Comparison of ENCODE assay signal across 24 cellular contexts in genomic region chr1:12338017-12338416, GRCh38.
DNase-seq lines count a peak whose midpoint lies in the region; ATAC-seq, FAIRE-seq and TF ChIP-seq lines count a peak whose summit lies in the region.
"Had no signal": no experiment of that assay in that cellular context is flagged by ENCODE, and none has a peak within 500 bp of the region (broad histone marks: within the 10 kb centered on the region; RNA-seq: fewer than 3 reads in every experiment).

No MANE protein-coding gene starts in this region.

- BruUV-seq in endothelial cell of umbilical vein (replicated peaks; lab: Mats Ljungman, UMichigan) = no TSS peak

- H3K36me3 ChIP-seq in adipocyte (ENCODE audit: control insufficient read depth, insufficient read depth, low read length, severe bottlenecking) (peaks cover 39% of the 10 kb centered on the region), endothelial cell of umbilical vein (ENCODE audit: control insufficient read depth in 2 of 2, extremely low read depth in 1 of 2, insufficient read depth in 2 of 2, low read length in 2 of 2) (peaks cover 7 to 11% of the 10 kb centered on the region in 2 experiments), adrenal gland (replicated peaks in 1 of 2) (peaks cover 0 to 28% of the 10 kb centered on the region in 2 donors)

- H3K4me2 ChIP-seq in endothelial cell of umbilical vein (ENCODE audit: insufficient read depth, low read length) = no peak overlapping the region

- intact Hi-C loops in endothelial cell of umbilical vein (cut with micrococcal nuclease) = no loop called here
- intact Hi-C loops in adrenal gland (cut with DNase I) = no loop called here

- no peaks in the 10 kb centered on the region for H4K20me1 ChIP-seq in endothelial cell of umbilical vein (replicated peaks; ENCODE audit: control insufficient read depth, extremely low read depth, insufficient read depth, low read length)

- H3K9ac ChIP-seq in adipocyte (ENCODE audit: low read length) (peak overlapping the region; percentile 57), endothelial cell of umbilical vein (replicated peaks; ENCODE audit: extremely low read depth, insufficient read depth, low read length) (no peak overlapping the region)

- no peak for ATAC-seq in GM18519 (IDR thresholded peaks at IDR 0.05; ENCODE audit: low FRiP score, unreplicated experiment)
- ATAC-seq in HG03139 (IDR thresholded peaks at IDR 0.05; ENCODE audit: unreplicated experiment) = no peak
- ATAC-seq: activated CD8-positive, alpha-beta T cell treated with anti-CD3 and anti-CD28 coated beads, Interleukin-2, amount 10 ng/mL, durations not matched to agents 7 days and 5 days; foreskin keratinocyte had no signal

- H3K4me1 ChIP-seq in adipocyte (ENCODE audit: control insufficient read depth, insufficient read depth, low read length) (peaks cover 45% of the 10 kb centered on the region), endothelial cell of umbilical vein (ENCODE audit: control insufficient read depth, extremely low read depth, insufficient read depth, low read length) (no peaks in the 10 kb centered on the region), adrenal gland (replicated peaks in 1 of 2) (peaks cover 19 to 58% of the 10 kb centered on the region in 2 donors)
- H3K4me1 ChIP-seq: foreskin keratinocyte had no signal

- no peaks in the 10 kb centered on the region for H3K9me3 ChIP-seq in adipocyte (ENCODE audit: control insufficient read depth, low read length)
- no peaks in the 10 kb centered on the region for H3K9me3 ChIP-seq in endothelial cell of umbilical vein (replicated peaks; ENCODE audit: control insufficient read depth, insufficient read depth, low read length)
- H3K9me3 ChIP-seq in adrenal gland (replicated peaks in 1 of 3) = no peaks in the 10 kb centered on the region
- H3K9me3 ChIP-seq: stomach had no signal

- H3K27me3 ChIP-seq in adipocyte (replicated peaks; ENCODE audit: control insufficient read depth, insufficient read depth, low read length) (no peaks in the 10 kb centered on the region), endothelial cell of umbilical vein (ENCODE audit: control insufficient read depth in 2 of 2, insufficient read depth in 2 of 2, low read length in 2 of 2) (no peaks in the 10 kb centered on the region), layer of hippocampus (ENCODE audit: control insufficient read depth, insufficient read depth, low read length) (no peaks in the 10 kb centered on the region), adrenal gland (no peaks in the 10 kb centered on the region)
- H3K27me3 ChIP-seq: foreskin keratinocyte, stomach had no signal

- CTCF ChIA-PET in endothelial cell of umbilical vein (lab: Charles Lee) = no interaction called here

- POLR2A ChIA-PET in endothelial cell of umbilical vein (lab: Charles Lee) = no interaction called here

- H3K79me2 ChIP-seq in endothelial cell of umbilical vein (ENCODE audit: control insufficient read depth, insufficient read depth, low read length) = no peaks in the 10 kb centered on the region

- DNase-seq in adipocyte (ENCODE audit: low read depth) (no peak), endothelial cell of umbilical vein (ENCODE audit: low read depth, low spot score) (no peak), substantia nigra (lab: John Stamatoyannopoulos, UW) (no peak), adrenal gland (no peak)
- DNase-seq: activated CD4-positive, CD25-positive, alpha-beta regulatory T cell treated with anti-CD3 and anti-CD28 coated beads, Interleukin-2, amount 50 U/mL, for 72 hours; activated CD8-positive, alpha-beta T cell treated with anti-CD3 and anti-CD28 coated beads, Interleukin-2, amount 10 ng/mL, durations not matched to agents 7 days and 5 days; activated gamma-delta T cell treated with Interleukin-2 at 50 U/mL for 16 hours; amygdala; CD4-positive, CD25-positive, alpha-beta regulatory T cell; foreskin keratinocyte; H9; mammary epithelial cell; NCI-H187 treated with DMSO at 0.1 percent for 48 hours; NCI-H226; NCI-H82; OCI-M1; stomach; SW 1271 had no signal

- H3K4me3 ChIP-seq in adipocyte (ENCODE audit: low read length) (peak overlapping the region; percentile 29), endothelial cell of umbilical vein (replicated peaks in 1 of 3; ENCODE audit: insufficient read depth in 1 of 3, low read depth in 1 of 3, low read length in 3 of 3) (no peak overlapping the region), adrenal gland (no peak overlapping the region)
- H3K4me3 ChIP-seq: stomach had no signal

- FAIRE-seq in endothelial cell of umbilical vein (lab: Jason Lieb, UNC) = peak; percentile 42
- FAIRE-seq: G401.6, keratinocyte had no signal

- WGBS in adrenal gland, 4 donors = 76 to 83% (median 78%) methylated on average over 4 of the region's 4 CpGs

- TF ChIP-seq POLR2A in endothelial cell of umbilical vein (IDR thresholded peaks at IDR 0.05; ENCODE audit: low read depth, low read length) (no peak), adrenal gland (IDR thresholded peaks at IDR 0.05) (no peak)

- H2AFZ ChIP-seq in endothelial cell of umbilical vein (ENCODE audit: low read depth, low read length) = no peak overlapping the region

- H3K27ac ChIP-seq in endothelial cell of umbilical vein (ENCODE audit: insufficient read depth, low read depth, low read length) (no peak overlapping the region), layer of hippocampus (ENCODE audit: low read depth, low read length) (peak overlapping the region; percentile 47), temporal lobe (ENCODE audit: low read depth, low read length) (peak overlapping the region; percentile 53), substantia nigra (ENCODE audit: low read depth, low read length, poor library complexity, severe bottlenecking) (no peak overlapping the region), adrenal gland (no peak overlapping the region)
- H3K27ac ChIP-seq: foreskin keratinocyte had no signal

- dilution Hi-C loops in endothelial cell of umbilical vein (cut with MboI; ENCODE audit: extremely low pct_ligation_motif_present, low sequenced_read_pairs) = no loop called here

- TF ChIP-seq CTCF in endothelial cell of umbilical vein (IDR thresholded peaks at IDR 0.05; ENCODE audit: extremely low read depth in 1 of 2, insufficient read depth in 1 of 2, low read depth in 1 of 2, low read length in 2 of 2) (no peak), adrenal gland (IDR thresholded peaks at IDR 0.05) (no peak)

- no peaks in the 10 kb centered on the region for H3K9me1 ChIP-seq in endothelial cell of umbilical vein (replicated peaks; ENCODE audit: control insufficient read depth, extremely low read depth, insufficient read depth, low read length)

TF ChIP-seq in endothelial cell of umbilical vein, 7 proteins besides CTCF, POLR2A, EP300 and RAD21:
- TF ChIP-seq MYC (IDR thresholded peaks at IDR 0.05; ENCODE audit: low read depth, low read length) = no peak

Comparison
In these comparisons a context has a peak if more than half of its experiments do, and no peak if none do; other contexts are left out.
1. H3K27ac ChIP-seq: peak in layer of hippocampus (single experiment) and temporal lobe (single experiment); none in endothelial cell of umbilical vein (single experiment), substantia nigra (single experiment) and adrenal gland (0 of 5).